ENCODE assay signal across 13 cellular contexts in the genomic region with DNA sequence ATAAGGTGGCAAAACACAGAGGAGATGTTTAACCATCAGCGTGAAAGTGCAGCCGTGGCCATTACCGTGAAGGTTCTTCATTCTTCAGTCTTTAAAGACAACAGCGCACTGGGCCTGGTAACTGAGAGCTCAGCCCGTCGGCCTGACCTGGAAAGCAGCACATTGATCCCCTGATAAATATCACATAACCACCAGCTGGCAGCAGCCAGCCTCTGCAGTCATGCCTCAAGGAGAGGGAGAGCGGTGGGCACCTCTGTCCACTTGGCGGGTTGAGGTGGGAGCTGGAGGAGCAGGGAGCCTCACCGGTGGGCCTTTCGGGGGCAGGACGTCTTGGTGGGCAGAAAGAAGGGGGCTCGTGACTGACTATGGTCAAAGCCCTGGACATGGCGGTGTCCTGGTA. TPM values are rescaled to one million over a fixed set of nuclear protein-coding genes. Genes with fewer than 3 reads are reported as not detected.
DNase-seq lines count a peak whose midpoint lies in the region; ATAC-seq and TF ChIP-seq lines count a peak whose summit lies in the region.
"Had no signal": no experiment of that assay in that cellular context is flagged by ENCODE, and none has a peak within 500 bp of the region (broad histone marks: within the 10 kb centered on the region; RNA-seq: fewer than 3 reads in every experiment).

No MANE protein-coding gene starts in this region.

- peaks cover 18% of the 10 kb centered on the region for H3K4me1 Mint-ChIP-seq in WTC11
- H3K4me1 Mint-ChIP-seq in neural progenitor cell, result peaks cover 28% of the 10 kb centered on the region
- H3K4me1 Mint-ChIP-seq: B cell had no signal

- TF ChIP-seq CTCF in IMR-90 (conservative IDR thresholded peaks at IDR 0.05; ENCODE audit: low read depth, low read length) (no peak), WTC11 (IDR thresholded peaks at IDR 0.05) (no peak), dorsolateral prefrontal cortex (IDR thresholded peaks at IDR 0.05 in 54 of 56, conservative IDR thresholded peaks at IDR 0.05 in 2 of 56; ENCODE audit: low read depth in 1 of 56, partially characterized antibody in 56 of 56) (no peak), neural progenitor cell (IDR thresholded peaks at IDR 0.05) (no peak)

- CTCF ChIA-PET in IMR-90 (lab: Yijun Ruan, JAX), result no interaction called here
- CTCF ChIA-PET in WTC11 (lab: Charles Lee), result interaction anchor here (1.2 to 6.3 kb wide), 4 partner anchors 57 to 84 kb away, joined by 3 to 72 read pairs (median 22); a partner anchor contains a TSS

- H2BK15ac ChIP-seq in IMR-90 (ENCODE audit: low read depth, low read length), result no peak overlapping the region

- no peak overlapping the region for H3K4ac ChIP-seq in IMR-90 (ENCODE audit: low read depth, low read length)

- TF ChIP-seq RAD21 in IMR-90 (IDR thresholded peaks at IDR 0.05; ENCODE audit: low read length), result no peak

- peaks cover 44% of the 10 kb centered on the region for H3K27me3 ChIP-seq in IMR-90 (ENCODE audit: control insufficient read depth, insufficient read depth, low read length)
- H3K27me3 ChIP-seq in dorsolateral prefrontal cortex, result peaks cover 0 to 11% (median 0%) of the 10 kb centered on the region in 45 donors
- no peaks in the 10 kb centered on the region for H3K27me3 ChIP-seq in neural progenitor cell

- H3K4me1 ChIP-seq in IMR-90 (ENCODE audit: control insufficient read depth, insufficient read depth, low read length) (no peaks in the 10 kb centered on the region), neural progenitor cell (peaks cover 22% of the 10 kb centered on the region)

- H3K27ac ChIP-seq in IMR-90 (ENCODE audit: insufficient read depth, low read length) (no peak overlapping the region), dorsolateral prefrontal cortex (peak overlapping the region in 40 of 59 donors; percentile 3 to 74 (median 50)), neural progenitor cell (no peak overlapping the region)

- H3K36me3 Mint-ChIP-seq in WTC11 (peaks cover 2% of the 10 kb centered on the region; the same call in 1 of the 2 replicates), neural progenitor cell (peaks cover 8% of the 10 kb centered on the region)
- H3K36me3 Mint-ChIP-seq: CD4-positive, alpha-beta memory T cell had no signal

- no peak overlapping the region for H2AFZ ChIP-seq in IMR-90 (replicated peaks; ENCODE audit: low read length, poor library complexity)
- H2AFZ ChIP-seq in neural progenitor cell (replicated peaks), result no peak overlapping the region

- H3K4me3 ChIP-seq in IMR-90 (ENCODE audit: insufficient read depth, low read depth, low read length), result no peak overlapping the region
- no peak overlapping the region for H3K4me3 ChIP-seq in dorsolateral prefrontal cortex
- H3K4me3 ChIP-seq in neural progenitor cell, result no peak overlapping the region
- H3K4me3 ChIP-seq: GM12878 had no signal

- H3K9me3 Mint-ChIP-seq in WTC11 (no peaks in the 10 kb centered on the region), neural progenitor cell (peaks cover 2% of the 10 kb centered on the region)
- H3K9me3 Mint-ChIP-seq: CD4-positive, alpha-beta memory T cell had no signal

- H3K18ac ChIP-seq in IMR-90 (ENCODE audit: low read depth, low read length), result no peak overlapping the region

- H3K27ac Mint-ChIP-seq in WTC11 (peak overlapping the region; percentile 86; the same call in 1 of the 2 replicates), neural progenitor cell (peak overlapping the region; percentile 69)
- H3K27ac Mint-ChIP-seq: B cell; CD4-positive, alpha-beta memory T cell had no signal

- H3K9ac ChIP-seq in IMR-90 (ENCODE audit: low read depth, low read length) (no peak overlapping the region), neural progenitor cell (no peak overlapping the region)

- no peaks in the 10 kb centered on the region for H3K79me1 ChIP-seq in IMR-90 (ENCODE audit: low read depth in 1 of 2, low read length in 2 of 2)

- no peaks in the 10 kb centered on the region for H3K9me1 ChIP-seq in IMR-90 (ENCODE audit: insufficient read depth, low read length)

- H2BK20ac ChIP-seq in IMR-90 (ENCODE audit: low read depth, low read length), result no peak overlapping the region

- peak overlapping the region; percentile 65 for H2AK9ac ChIP-seq in IMR-90 (replicated peaks; ENCODE audit: low read depth, low read length, poor library complexity)

- H3K36me3 ChIP-seq in IMR-90 (ENCODE audit: control insufficient read depth, insufficient read depth, low read length) (no peaks in the 10 kb centered on the region), neural progenitor cell (no peaks in the 10 kb centered on the region)

- H4K8ac ChIP-seq in IMR-90 (ENCODE audit: low read depth in 2 of 2, low read length in 2 of 2), result no peak overlapping the region

- H3K4me2 ChIP-seq in IMR-90 (ENCODE audit: low read depth, low read length) (no peak overlapping the region), neural progenitor cell (no peak overlapping the region)

- intact Hi-C loops in IMR-90 (cut with micrococcal nuclease), result no loop called here
- intact Hi-C loops in dorsolateral prefrontal cortex (cut with DNase I), result loop anchor here in 1 of 2 donors (5.0 kb wide), 1 partner anchor 85 kb away; no protein-coding TSS in a partner anchor

- no peak overlapping the region for H2AK5ac ChIP-seq in IMR-90 (ENCODE audit: low read depth, low read length)

- no peak overlapping the region for H2BK120ac ChIP-seq in IMR-90 (ENCODE audit: low read depth, low read length)

- H3K79me2 ChIP-seq in neural progenitor cell (ENCODE audit: low read depth), result no peaks in the 10 kb centered on the region

- no TSS peak for BruUV-seq in IMR-90 (replicated peaks; lab: Mats Ljungman, UMichigan)

- in situ Hi-C loops in IMR-90 (cut with MboI; ENCODE audit: low sequenced_read_pairs), result no loop called here

- H3K9me3 ChIP-seq in IMR-90 (ENCODE audit: control insufficient read depth, insufficient read depth, low read length) (no peaks in the 10 kb centered on the region), neural progenitor cell (ENCODE audit: low read depth) (no peaks in the 10 kb centered on the region)

- H4K5ac ChIP-seq in IMR-90 (ENCODE audit: low read depth, low read length), result no peak overlapping the region

- dilution Hi-C loops in IMR-90 (cut with HindIII; ENCODE audit: low sequenced_read_pairs, unreplicated experiment), result no loop called here

- H3F3A ChIP-seq in neural progenitor cell (ENCODE audit: low read depth), result peaks cover 23% of the 10 kb centered on the region

- no peak overlapping the region for H3K14ac ChIP-seq in IMR-90 (replicated peaks; ENCODE audit: low read depth, low read length)

- H4K20me1 ChIP-seq in IMR-90 (ENCODE audit: insufficient read depth, low read length) (no peaks in the 10 kb centered on the region), neural progenitor cell (ENCODE audit: low read depth) (peaks cover 26% of the 10 kb centered on the region)

- TF ChIP-seq POLR2A in IMR-90 (IDR thresholded peaks at IDR 0.05; ENCODE audit: low read depth, low read length), result no peak

- DNase-seq in IMR-90 (no peak), WTC11 (ENCODE audit: low spot score) (no peak), dorsolateral prefrontal cortex (no peak), neural progenitor cell (ENCODE audit: low spot score) (no peak)
- DNase-seq: C1 segment of cervical spinal cord; CD4-positive, alpha-beta memory T cell; DMS79 had no signal

- POLR2A ChIA-PET in IMR-90 (lab: Charles Lee; ENCODE audit: unreplicated experiment) (no interaction called here), WTC11 (lab: Charles Lee) (interaction anchor here (1.4 kb wide), 1 partner anchor 72 kb away, joined by 3 read pairs; no protein-coding TSS in a partner anchor)

- no peak overlapping the region for H2BK5ac ChIP-seq in IMR-90 (ENCODE audit: low read depth, low read length, poor library complexity, severe bottlenecking)

- no peak overlapping the region for H4K91ac ChIP-seq in IMR-90 (ENCODE audit: insufficient read depth, low read depth, low read length)

- H3K27me3 Mint-ChIP-seq in WTC11 (ENCODE audit: low read depth) (no peaks in the 10 kb centered on the region), neural progenitor cell (ENCODE audit: insufficient read depth, low read depth) (peaks cover 18% of the 10 kb centered on the region)
- H3K27me3 Mint-ChIP-seq: B cell; CD4-positive, alpha-beta memory T cell had no signal

- H3K4me3 Mint-ChIP-seq in WTC11 (no peak overlapping the region), neural progenitor cell (no peak overlapping the region)
- H3K4me3 Mint-ChIP-seq: B cell; CD4-positive, alpha-beta memory T cell had no signal

- ATAC-seq in IMR-90 (ENCODE audit: low read depth) (no peak), WTC11 (no peak), HG02970 (IDR thresholded peaks at IDR 0.05; ENCODE audit: low FRiP score, unreplicated experiment) (no peak), HG02642 (IDR thresholded peaks at IDR 0.05; ENCODE audit: poor library complexity, unreplicated experiment) (no peak), GM18868 (IDR thresholded peaks at IDR 0.05; ENCODE audit: unreplicated experiment) (no peak)
- ATAC-seq: GM12878, HepG2 had no signal

- H3K23ac ChIP-seq in IMR-90 (ENCODE audit: low read depth, low read length), result no peak overlapping the region

- WGBS in IMR-90 (ENCODE audit: extremely low coverage in 2 of 2, insufficient read length in 1 of 2), 2 experiments, result 100% methylated on average over 1 of the region's 13 CpGs; no CpG with 5 or more reads in 1 of the 2 experiments

- H3K56ac ChIP-seq in IMR-90 (ENCODE audit: extremely low read depth, insufficient read depth, low read length), result no peak overlapping the region

TF ChIP-seq in IMR-90, 13 proteins besides CTCF, POLR2A, EP300 and RAD21 (continues in another document):
- TF ChIP-seq RCOR1 (IDR thresholded peaks at IDR 0.05; ENCODE audit: insufficient replicate concordance, low read length) (no peak), FOS (IDR thresholded peaks at IDR 0.05; ENCODE audit: low read depth, low read length) (no peak), CHD1 (IDR thresholded peaks at IDR 0.05; ENCODE audit: low read depth, low read length) (no peak)

TF ChIP-seq in WTC11, 78 proteins besides CTCF, POLR2A, EP300 and RAD21 (continues in another document):
- TF ChIP-seq TEAD4 (CRISPR knock-in tag; IDR thresholded peaks at IDR 0.05), result no peak

RNA-seq across cellular contexts. Expression of a gene that starts 58.1 kb away (rescaled TPM):
- total RNA-seq in IMR-90 (2012; rRNA removed), result 0.18 TPM in 1 of 2 replicates, not detected in the other
- not detected in 2 replicates for polyA plus RNA-seq in IMR-90 (2012; rRNA removed)
- 0.02 and 0.09 TPM in 2 replicates for polyA plus RNA-seq in IMR-90 (2012; cell fraction: cytosol; rRNA removed)
- polyA plus RNA-seq in IMR-90 (2012; cell fraction: nucleus; rRNA removed; ENCODE audit: low replicate concordance), result 0.09 and 0.11 TPM in 2 replicates
- total RNA-seq in WTC11 (2021), result 34.8 to 35.4 TPM (median 34.9 TPM) in 3 replicates
- 100 to 1,000 TPM; 181 to 436 (median 311) TPM for total RNA-seq in dorsolateral prefrontal cortex
- 40.4 and 59.2 TPM in 2 replicates for total RNA-seq in neural progenitor cell (ENCODE audit: low replicate concordance)

Comparison
In these comparisons a context has a peak if more than half of its experiments do, and no peak if none do; other contexts are left out.
1. H3K27ac ChIP-seq: peak in dorsolateral prefrontal cortex (40 of 59); none in IMR-90 (single experiment) and neural progenitor cell (single experiment).
2. RNA of a gene that starts 58.1 kb away (total RNA-seq): 181 to 436 TPM in dorsolateral prefrontal cortex, 40.4 to 59.2 TPM in neural progenitor cell and 34.8 to 35.4 TPM in WTC11; 0.18 TPM in IMR-90; every median in the first group is over 10 times any median in the second.